ENCODE assay signal across 24 cellular contexts in genomic region chr9:16052146-16052545, GRCh38.
"Had no signal": no experiment of that assay in that cellular context is flagged by ENCODE, and none has a peak within 500 bp of the region (broad histone marks: within the 10 kb centered on the region; RNA-seq: fewer than 3 reads in every experiment).

No MANE protein-coding gene starts in this region.

- H3K27ac ChIP-seq: colonic mucosa, esophagus squamous epithelium, heart right ventricle, neutrophil, pancreas, right lobe of liver, testis, tibial artery, upper lobe of left lung had no signal

- H3K9me3 ChIP-seq: colonic mucosa, esophagus squamous epithelium, heart right ventricle, neutrophil, pancreas, right lobe of liver, testis, tibial artery, upper lobe of left lung had no signal

- DNase-seq: colonic mucosa; dermis blood vessel endothelial cell; effector memory CD4-positive, alpha-beta T cell; erythroblast; esophagus squamous epithelium; foreskin melanocyte; glutamatergic neuron; heart right ventricle; hypothalamus; immature natural killer cell; mesendoderm; naive thymus-derived CD8-positive, alpha-beta T cell; pancreas; right lobe of liver; small intestine; stimulated activated CD4-positive, alpha-beta T cell treated with anti-CD3 and anti-CD28 coated beads, Interleukin-12 subunit alpha, Interleukin-12 subunit beta, amount 100 ng/mL, for 4 hours; stimulated activated CD4-positive, alpha-beta T cell treated with anti-CD3 and anti-CD28 coated beads, Interleukin-2, amount 100 ng/mL, for 24 hours; stimulated activated CD4-positive, alpha-beta T cell treated with anti-CD3 and anti-CD28 coated beads, Interleukin-4, amount 100 ng/mL, for 24 hours; stimulated activated naive CD4-positive, alpha-beta T cell treated with Interleukin-2 at 50 U/mL for 16 hours; substantia nigra; testis; tibial artery; upper lobe of left lung had no signal

- H3K4me1 ChIP-seq: colonic mucosa, esophagus squamous epithelium, heart right ventricle, pancreas, right lobe of liver, testis, tibial artery, upper lobe of left lung had no signal

- H3K36me3 ChIP-seq: colonic mucosa, esophagus squamous epithelium, heart right ventricle, neutrophil, pancreas, right lobe of liver, tibial artery, upper lobe of left lung had no signal

- H3K27me3 ChIP-seq: colonic mucosa, esophagus squamous epithelium, heart right ventricle, neutrophil, pancreas, right lobe of liver, testis, tibial artery, upper lobe of left lung had no signal

- H3K4me3 ChIP-seq: colonic mucosa, esophagus squamous epithelium, heart right ventricle, pancreas, right lobe of liver, testis, tibial artery, upper lobe of left lung had no signal
